Comparison of ENCODE assay signal across 8 cellular contexts in genomic region chr13:49248433-49249002, GRCh38. TPM values are rescaled to one million over a fixed set of nuclear protein-coding genes. Genes with fewer than 3 reads are reported as not detected.
A peak's percentile ranks its signal among the peaks of the same experiment; 100 is the strongest.
DNase-seq lines count a peak whose midpoint lies in the region; ATAC-seq and TF ChIP-seq lines count a peak whose summit lies in the region.

No MANE protein-coding gene starts in this region.

- H3K4me1 Mint-ChIP-seq in neural crest cell, result peaks cover 18% of the 10 kb centered on the region

- H3K4me3 ChIP-seq in WERI-Rb-1 (ENCODE audit: low read depth, low read length) (peak overlapping the region; percentile 59), fibroblast of mammary gland (ENCODE audit: control insufficient read depth, low read depth, low read length) (peak overlapping the region; percentile 97)

- H3K9me3 Mint-ChIP-seq in neural crest cell, result no peaks in the 10 kb centered on the region

- H3K4me3 Mint-ChIP-seq in neural crest cell, result peak overlapping the region; percentile 98

- no peaks in the 10 kb centered on the region for H3K36me3 ChIP-seq in WERI-Rb-1

- peak; percentile 12 for DNase-seq in activated T-cell treated with anti-CD3 and anti-CD28 coated beads for 1 hour (ENCODE audit: low read depth)
- no peak for DNase-seq in activated T-cell treated with anti-CD3 and anti-CD28 coated beads, Interleukin-2, amount 50 U/mL, for 1 hour
- no peak for DNase-seq in WERI-Rb-1
- peak; percentile 45 for DNase-seq in fibroblast of mammary gland (ENCODE audit: low read depth)
- no peak for DNase-seq in neural crest cell (ENCODE audit: low read depth, low spot score)
- DNase-seq in NCI-H2171 (lab: John Stamatoyannopoulos, UW), result no peak
- DNase-seq in mesenteric fat pad (ENCODE audit: low spot score), result no peak

- no peaks in the 10 kb centered on the region for H3K36me3 Mint-ChIP-seq in neural crest cell (ENCODE audit: low read depth)

- peak; percentile 9 for ATAC-seq in HG03066 (IDR thresholded peaks at IDR 0.05; ENCODE audit: low read depth, unreplicated experiment)

- no peak for TF ChIP-seq CTCF in WERI-Rb-1 (IDR thresholded peaks at IDR 0.05; ENCODE audit: low read depth, low read length)
- peak; percentile 22 for TF ChIP-seq CTCF in fibroblast of mammary gland (conservative IDR thresholded peaks at IDR 0.05; ENCODE audit: control insufficient read depth, insufficient read depth, low read depth, low read length)
- no peak for TF ChIP-seq CTCF in neural crest cell (conservative IDR thresholded peaks at IDR 0.05)

- H3K27ac Mint-ChIP-seq in neural crest cell (ENCODE audit: unreplicated experiment), result peak overlapping the region; percentile 95

- no peaks in the 10 kb centered on the region for H3K27me3 ChIP-seq in WERI-Rb-1 (ENCODE audit: insufficient read depth, low read depth, severe bottlenecking)

- no peaks in the 10 kb centered on the region for H3K9me3 ChIP-seq in WERI-Rb-1 (ENCODE audit: severe bottlenecking)

- H3K27me3 Mint-ChIP-seq in neural crest cell (ENCODE audit: low read depth), result peaks cover 15% of the 10 kb centered on the region

- no peak overlapping the region for H3K27ac ChIP-seq in WERI-Rb-1

RNA-seq across cellular contexts. Expression of gene CDADC1, which starts 0.8 kb away (rescaled TPM):
- total RNA-seq in neural crest cell (13.9 and 15.6 TPM in 2 replicates), mesenteric fat pad (12.3 TPM)

RNA-seq across cellular contexts. Expression of gene MLNR, which starts 28.4 kb away (rescaled TPM):
- not detected in 2 replicates for total RNA-seq in neural crest cell
- total RNA-seq in mesenteric fat pad, result not detected

Comparison
In these comparisons a context has a peak if more than half of its experiments do, and no peak if none do; other contexts are left out.
1. DNase-seq: peak in activated T-cell treated with anti-CD3 and anti-CD28 coated beads for 1 hour (single experiment) and fibroblast of mammary gland (single experiment); none in activated T-cell treated with anti-CD3 and anti-CD28 coated beads, Interleukin-2, amount 50 U/mL, for 1 hour (single experiment), WERI-Rb-1 (single experiment), neural crest cell (single experiment), NCI-H2171 (single experiment) and mesenteric fat pad (single experiment).